ENCODE assay signal across 12 cellular contexts in genomic region chr2:86335865-86336321, GRCh38. TPM values are rescaled to one million over a fixed set of nuclear protein-coding genes. Genes with fewer than 3 reads are reported as not detected.
A peak's percentile ranks its signal among the peaks of the same experiment; 100 is the strongest.
DNase-seq lines count a peak whose midpoint lies in the region; ATAC-seq and TF ChIP-seq lines count a peak whose summit lies in the region.
"Had no signal": no experiment of that assay in that cellular context is flagged by ENCODE, and none has a peak within 500 bp of the region (broad histone marks: within the 10 kb centered on the region; RNA-seq: fewer than 3 reads in every experiment).

No MANE protein-coding gene starts in this region.

- intact Hi-C loops in activated B cell treated with CpG ODN at 0.5 μM for 24 hours (cut with micrococcal nuclease) (no loop called here), stomach (cut with DNase I; ENCODE audit: low total_unique reads) (no loop called here)

- no peak for TF ChIP-seq POLR2A in stomach (IDR thresholded peaks at IDR 0.05)

- CTCF ChIA-PET in activated B cell treated with CpG ODN at 0.5 μM for 24 hours (lab: Charles Lee): no interaction called here

- H3K4me3 ChIP-seq in stomach: peak overlapping the region in 3 of 4 donors; percentile 58 to 76 (median 62)
- H3K4me3 ChIP-seq: GM12878 had no signal

- WGBS in stomach, 5 donors: 24 to 44% (median 27%) methylated on average over 6 of the region's 6 CpGs

- H3K4me1 ChIP-seq in stomach: peaks cover 19 to 22% (median 21%) of the 10 kb centered on the region in 4 donors

- H3K27ac Mint-ChIP-seq in activated T-cell treated with anti-CD3 and anti-CD28 coated beads, Interleukin-2, amount 50 U/mL, for 72 hours: no peak overlapping the region
- no peak overlapping the region for H3K27ac Mint-ChIP-seq in activated B cell treated with CpG ODN at 0.5 μM for 24 hours

- no peaks in the 10 kb centered on the region for H3K36me3 ChIP-seq in stomach

- peaks cover 0 to 4% (median 1%) of the 10 kb centered on the region in 4 donors for H3K9me3 ChIP-seq in stomach

- H3K9me3 Mint-ChIP-seq in activated T-cell treated with anti-CD3 and anti-CD28 coated beads, Interleukin-2, amount 50 U/mL, for 72 hours: peaks cover 2% of the 10 kb centered on the region in 2 donors
- H3K9me3 Mint-ChIP-seq in activated B cell treated with CpG ODN at 0.5 μM for 24 hours: peaks cover under 1% of the 10 kb centered on the region

- no peak for ATAC-seq in activated T-cell treated with anti-CD3 and anti-CD28 coated beads, Interleukin-2, amount 50 U/mL, for 72 hours (replicated peaks in 1 of 2)
- no peak for ATAC-seq in activated B cell treated with CpG ODN at 0.5 μM for 24 hours (ENCODE audit: low read depth)
- ATAC-seq: GM12878 had no signal

- no peak for TF ChIP-seq EP300 in stomach (IDR thresholded peaks at IDR 0.05)

- peaks cover 3% of the 10 kb centered on the region in 2 donors for H3K36me3 Mint-ChIP-seq in activated T-cell treated with anti-CD3 and anti-CD28 coated beads, Interleukin-2, amount 50 U/mL, for 72 hours (ENCODE audit: insufficient read depth in 2 of 2)
- H3K36me3 Mint-ChIP-seq in activated B cell treated with CpG ODN at 0.5 μM for 24 hours (ENCODE audit: low read depth): peaks cover 2% of the 10 kb centered on the region

- H3K4me3 Mint-ChIP-seq in activated T-cell treated with anti-CD3 and anti-CD28 coated beads, Interleukin-2, amount 50 U/mL, for 72 hours: peak overlapping the region; percentile 89 to 92
- H3K4me3 Mint-ChIP-seq in activated B cell treated with CpG ODN at 0.5 μM for 24 hours: peak overlapping the region; percentile 11

- DNase-seq in activated T-cell treated with anti-CD3 and anti-CD28 coated beads, Interleukin-2, amount 50 U/mL, for 72 hours: no peak
- DNase-seq in activated T-cell treated with anti-CD3 and anti-CD28 coated beads, Interleukin-2, amount 50 U/mL, for 1 hour: no peak
- no peak for DNase-seq in activated B cell treated with CpG ODN at 0.5 μM for 24 hours
- DNase-seq in left kidney (ENCODE audit: low read depth, low spot score): peak; percentile 25
- DNase-seq in stomach: no peak
- no peak for DNase-seq in central memory CD4-positive, alpha-beta T cell
- no peak for DNase-seq in foreskin melanocyte
- DNase-seq in COLO829 (ENCODE audit: low spot score): no peak
- DNase-seq: cerebellar nuclear complex; mesenchymal stem cell; stimulated activated naive CD4-positive, alpha-beta T cell treated with Interleukin-2 at 50 U/mL for 16 hours had no signal

- peaks cover 17% of the 10 kb centered on the region for H3K4me1 Mint-ChIP-seq in activated T-cell treated with anti-CD3 and anti-CD28 coated beads, Interleukin-2, amount 50 U/mL, for 72 hours (ENCODE audit: low read depth)
- H3K4me1 Mint-ChIP-seq in activated B cell treated with CpG ODN at 0.5 μM for 24 hours: peaks cover 16% of the 10 kb centered on the region

- peaks cover 46% of the 10 kb centered on the region for H3K27me3 Mint-ChIP-seq in activated T-cell treated with anti-CD3 and anti-CD28 coated beads, Interleukin-2, amount 50 U/mL, for 72 hours (ENCODE audit: low read depth)
- peaks cover 67% of the 10 kb centered on the region for H3K27me3 Mint-ChIP-seq in activated B cell treated with CpG ODN at 0.5 μM for 24 hours

- peaks cover 0 to 60% (median 15%) of the 10 kb centered on the region in 3 donors for H3K27me3 ChIP-seq in stomach

- H3K27ac ChIP-seq in stomach: peak overlapping the region in 1 of 5 donors; percentile 80

- POLR2A ChIA-PET in activated B cell treated with CpG ODN at 0.5 μM for 24 hours (lab: Charles Lee): no interaction called here

- no peak for TF ChIP-seq CTCF in activated B cell treated with CpG ODN at 0.5 μM for 24 hours (IDR thresholded peaks at IDR 0.05)
- no peak for TF ChIP-seq CTCF in stomach (IDR thresholded peaks at IDR 0.05)

RNA-seq across cellular contexts. Expression of gene REEP1, which starts 1.5 kb away (rescaled TPM):
- total RNA-seq in activated T-cell treated with anti-CD3 and anti-CD28 coated beads, Interleukin-2, amount 50 U/mL, for 72 hours: under 1 TPM; 0.38 to 0.63 TPM
- not detected in 2 replicates for total RNA-seq in activated B cell treated with CpG ODN at 0.5 μM for 24 hours
- total RNA-seq in stomach: 10 to 100 TPM in 3 of 5 donors, 1 to 10 TPM in 1, not detected in 1; 6.4 to 29.9 (median 19.8) TPM
- 1 to 10 TPM; 2.9 to 5.4 (median 3.0) TPM for polyA plus RNA-seq in stomach
